Comparison of ENCODE assay signal across 7 cellular contexts in the genomic region with DNA sequence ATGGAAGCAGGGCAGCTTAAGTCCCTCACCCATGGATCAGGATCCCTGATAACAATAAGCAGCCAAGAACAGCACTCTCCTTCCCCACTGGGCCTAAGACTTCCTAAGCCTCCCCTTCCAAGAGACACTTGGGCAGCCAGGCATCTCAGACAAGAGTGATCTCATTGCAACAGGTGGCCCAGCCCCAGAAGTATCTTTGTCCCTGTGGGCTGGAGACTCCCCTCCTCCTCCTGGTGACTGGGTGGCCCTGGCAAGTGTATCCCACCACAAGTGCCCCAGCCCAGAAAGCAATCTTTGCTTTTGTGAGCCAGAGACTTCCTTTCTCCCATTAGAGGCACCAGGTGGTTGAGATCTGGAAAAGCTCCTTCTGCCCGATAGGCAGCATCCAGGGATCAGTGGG.
"Had no signal": no experiment of that assay in that cellular context is flagged by ENCODE, and none has a peak within 500 bp of the region (broad histone marks: within the 10 kb centered on the region; RNA-seq: fewer than 3 reads in every experiment).

No MANE protein-coding gene starts in this region.

- H3K9me3 Mint-ChIP-seq: GM23338, H9, HFFc6 had no signal

- H3K27ac ChIP-seq: HL-60 had no signal

- H3K4me3 ChIP-seq: GM23338 had no signal

- DNase-seq: H9, HCEC 1CT, HFFc6 had no signal

- H3K4me1 Mint-ChIP-seq: IgD-negative memory B cell had no signal

- H3K36me3 Mint-ChIP-seq: IgD-negative memory B cell had no signal

- ATAC-seq: GM23338, HepG2 had no signal

- H3K4me3 Mint-ChIP-seq: GM23338, H9, HFFc6, IgD-negative memory B cell had no signal

- H3K27ac Mint-ChIP-seq: GM23338, H9, HFFc6, IgD-negative memory B cell had no signal
